In the genomic region with DNA sequence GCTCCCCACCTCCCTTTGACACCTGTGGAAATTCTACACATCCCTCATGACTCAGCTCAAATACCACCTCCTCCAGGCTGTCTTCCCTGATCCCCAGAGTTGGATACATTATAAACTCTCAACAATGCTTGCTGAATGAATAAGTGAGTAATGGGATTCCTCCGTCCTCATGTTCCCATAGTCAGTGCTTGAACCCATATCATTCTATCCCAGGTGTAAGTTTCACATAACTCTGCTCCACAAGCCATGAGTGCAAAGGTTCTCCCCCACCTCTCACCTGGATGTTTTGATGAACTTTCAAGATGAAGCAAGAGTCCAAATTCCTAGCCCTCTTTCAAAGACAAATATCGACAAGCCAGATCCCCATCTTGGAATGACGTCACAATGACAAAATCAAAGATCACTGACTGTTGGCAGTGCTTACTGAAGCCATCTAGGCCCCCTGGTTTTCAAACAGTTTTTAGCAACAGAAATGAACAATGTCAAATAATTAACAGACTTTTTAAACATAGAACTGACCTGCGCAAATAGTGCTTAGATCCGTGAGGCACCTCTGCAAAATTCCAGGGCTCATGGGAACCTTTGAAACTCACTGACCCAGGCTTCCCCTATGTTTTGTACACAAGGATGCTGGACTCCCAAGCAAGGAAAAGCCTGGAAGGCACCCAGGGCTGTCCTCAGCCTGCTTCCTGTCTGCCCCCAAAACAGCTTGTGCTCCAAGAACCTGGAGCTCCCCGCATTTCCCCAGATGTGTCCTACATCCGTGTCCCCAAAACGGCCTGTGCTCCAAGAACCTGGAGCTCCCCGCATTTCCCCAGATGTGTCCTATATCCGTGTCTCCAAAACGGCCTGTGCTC, we compare ENCODE assay signal across 20 cellular contexts.
"Had no signal": no experiment of that assay in that cellular context is flagged by ENCODE, and none has a peak within 500 bp of the region (broad histone marks: within the 10 kb centered on the region; RNA-seq: fewer than 3 reads in every experiment).

No MANE protein-coding gene starts in this region.

- DNase-seq: activated CD4-positive, alpha-beta memory T cell treated with anti-CD3 and anti-CD28 coated beads for 36 hours; activated naive CD8-positive, alpha-beta T cell treated with anti-CD3 and anti-CD28 coated beads for 36 hours; activated T-cell treated with anti-CD3 and anti-CD28 coated beads, Interleukin-2, amount 50 U/mL, for 4 hours; brain microvascular endothelial cell; cortex of kidney; effector memory CD4-positive, alpha-beta T cell; head of caudate nucleus; left colon; mesendoderm; nephron progenitor cell; occipital lobe; stimulated activated CD4-positive, alpha-beta T cell treated with anti-CD3 and anti-CD28 coated beads, Interleukin-4, amount 100 ng/mL, for 24 hours; stimulated activated naive CD8-positive, alpha-beta T cell treated with anti-CD3 and anti-CD28 coated beads, Interleukin-15, Interleukin-2, amounts not matched to agents 100 U/mL and 50 U/mL, for 24 hours; T-cell; upper lobe of right lung had no signal

- H3K9me3 Mint-ChIP-seq: activated CD4-positive, alpha-beta memory T cell treated with anti-CD3 and anti-CD28 coated beads for 36 hours; activated naive CD8-positive, alpha-beta T cell treated with anti-CD3 and anti-CD28 coated beads for 36 hours; activated T-cell treated with anti-CD3 and anti-CD28 coated beads, Interleukin-2, amount 50 U/mL, for 4 hours; nephron progenitor cell; T-cell had no signal

- FAIRE-seq: frontal cortex had no signal

- H3K4me3 ChIP-seq: right atrium auricular region, SK-N-MC, skin epidermis, suprapubic skin had no signal

- H3K27ac ChIP-seq: brain microvascular endothelial cell, SK-N-MC, suprapubic skin had no signal

- H3K36me3 Mint-ChIP-seq: activated CD4-positive, alpha-beta memory T cell treated with anti-CD3 and anti-CD28 coated beads for 36 hours; activated naive CD8-positive, alpha-beta T cell treated with anti-CD3 and anti-CD28 coated beads for 36 hours; T-cell had no signal

- H3K36me3 ChIP-seq: brain microvascular endothelial cell, right atrium auricular region, suprapubic skin, upper lobe of right lung had no signal

- H3K27ac Mint-ChIP-seq: activated CD4-positive, alpha-beta memory T cell treated with anti-CD3 and anti-CD28 coated beads for 36 hours; activated naive CD8-positive, alpha-beta T cell treated with anti-CD3 and anti-CD28 coated beads for 36 hours had no signal

- ATAC-seq: activated T-cell treated with anti-CD3 and anti-CD28 coated beads, Interleukin-2, amount 50 U/mL, for 4 hours; left colon; stimulated activated naive CD8-positive, alpha-beta T cell treated with anti-CD3 and anti-CD28 coated beads, Interleukin-15, Interleukin-2, amounts not matched to agents 100 U/mL and 50 U/mL, for 24 hours; T-cell; upper lobe of right lung had no signal

- H3K9me3 ChIP-seq: right atrium auricular region, suprapubic skin, upper lobe of right lung had no signal

- H3K27me3 ChIP-seq: brain microvascular endothelial cell, right atrium auricular region, suprapubic skin, upper lobe of right lung had no signal

- H3K27me3 Mint-ChIP-seq: activated CD4-positive, alpha-beta memory T cell treated with anti-CD3 and anti-CD28 coated beads for 36 hours; activated naive CD8-positive, alpha-beta T cell treated with anti-CD3 and anti-CD28 coated beads for 36 hours; T-cell had no signal
